ENCODE assay signal across 1 cellular context in the genomic region with DNA sequence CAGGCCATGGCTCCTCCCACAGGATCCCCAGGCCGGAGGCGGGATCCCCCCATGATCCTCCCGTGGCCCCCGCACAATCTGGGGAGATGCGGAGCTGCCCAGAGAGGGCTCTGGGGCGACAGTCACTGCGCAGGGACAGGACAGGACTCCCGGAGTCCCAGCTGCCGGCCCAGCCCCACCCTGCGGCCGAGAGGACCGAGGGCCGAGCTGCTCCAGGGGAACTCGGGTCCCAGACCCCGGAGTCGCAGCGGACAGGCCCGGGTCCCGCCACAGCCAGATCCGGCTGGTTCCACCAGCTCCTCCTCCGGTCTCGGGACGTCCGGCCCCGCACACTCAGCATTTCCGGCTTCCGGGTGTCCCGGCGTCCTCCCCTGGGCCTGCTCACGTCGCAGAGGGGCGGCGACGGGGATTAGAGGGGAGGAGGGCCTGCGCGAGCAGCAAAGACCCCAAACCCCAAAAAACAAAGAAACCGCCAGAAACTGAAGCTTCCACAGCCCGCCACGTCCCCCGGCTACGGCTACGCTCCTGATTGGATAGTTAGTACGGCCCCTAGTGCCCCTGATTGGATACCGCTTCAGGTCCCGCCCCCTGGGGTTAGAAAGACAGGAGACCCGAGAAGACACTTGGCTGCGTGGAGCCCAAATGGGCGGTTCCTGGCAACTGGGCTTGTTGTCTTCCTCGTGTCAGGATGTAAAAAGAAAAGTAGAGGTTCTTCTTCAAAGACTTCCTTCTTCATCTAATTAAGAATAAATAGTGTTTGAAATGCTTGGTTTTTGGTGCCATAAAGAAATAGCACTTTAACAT.
TF ChIP-seq lines count a peak whose summit lies in the region.

No MANE protein-coding gene starts in this region.

TF ChIP-seq in HepG2, 621 proteins besides CTCF, POLR2A, EP300 and RAD21 (continued from another document and continues in another):
- TF ChIP-seq, protein P1, sequence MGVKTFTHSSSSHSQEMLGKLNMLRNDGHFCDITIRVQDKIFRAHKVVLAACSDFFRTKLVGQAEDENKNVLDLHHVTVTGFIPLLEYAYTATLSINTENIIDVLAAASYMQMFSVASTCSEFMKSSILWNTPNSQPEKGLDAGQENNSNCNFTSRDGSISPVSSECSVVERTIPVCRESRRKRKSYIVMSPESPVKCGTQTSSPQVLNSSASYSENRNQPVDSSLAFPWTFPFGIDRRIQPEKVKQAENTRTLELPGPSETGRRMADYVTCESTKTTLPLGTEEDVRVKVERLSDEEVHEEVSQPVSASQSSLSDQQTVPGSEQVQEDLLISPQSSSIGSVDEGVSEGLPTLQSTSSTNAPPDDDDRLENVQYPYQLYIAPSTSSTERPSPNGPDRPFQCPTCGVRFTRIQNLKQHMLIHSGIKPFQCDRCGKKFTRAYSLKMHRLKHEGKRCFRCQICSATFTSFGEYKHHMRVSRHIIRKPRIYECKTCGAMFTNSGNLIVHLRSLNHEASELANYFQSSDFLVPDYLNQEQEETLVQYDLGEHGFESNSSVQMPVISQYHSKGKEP (CRISPR knock-in tag; IDR thresholded peaks at IDR 0.05): 0 out of 2 replicates have a peak, but pooled peaks have one; percentile 21
- TF ChIP-seq SKI (IDR thresholded peaks at IDR 0.05; ENCODE audit: partially characterized antibody): no peak
- TF ChIP-seq ZNF776 (CRISPR knock-in tag; IDR thresholded peaks at IDR 0.05): peak; percentile 78; the same call in 1 of the 2 replicates
- TF ChIP-seq MATR3 (CRISPR knock-in tag; IDR thresholded peaks at IDR 0.05): no peak
- TF ChIP-seq ZMYM4 (CRISPR knock-in tag; IDR thresholded peaks at IDR 0.05): peak; percentile 75
- TF ChIP-seq ESRRA (CRISPR knock-in tag; IDR thresholded peaks at IDR 0.05; ENCODE audit: low read depth): no peak
- no peak for TF ChIP-seq CHD4 (IDR thresholded peaks at IDR 0.05; ENCODE audit: borderline replicate concordance, low read length)
- TF ChIP-seq, protein P2, sequence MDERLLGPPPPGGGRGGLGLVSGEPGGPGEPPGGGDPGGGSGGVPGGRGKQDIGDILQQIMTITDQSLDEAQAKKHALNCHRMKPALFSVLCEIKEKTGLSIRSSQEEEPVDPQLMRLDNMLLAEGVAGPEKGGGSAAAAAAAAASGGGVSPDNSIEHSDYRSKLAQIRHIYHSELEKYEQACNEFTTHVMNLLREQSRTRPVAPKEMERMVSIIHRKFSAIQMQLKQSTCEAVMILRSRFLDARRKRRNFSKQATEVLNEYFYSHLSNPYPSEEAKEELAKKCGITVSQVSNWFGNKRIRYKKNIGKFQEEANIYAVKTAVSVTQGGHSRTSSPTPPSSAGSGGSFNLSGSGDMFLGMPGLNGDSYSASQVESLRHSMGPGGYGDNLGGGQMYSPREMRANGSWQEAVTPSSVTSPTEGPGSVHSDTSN (CRISPR knock-in tag; IDR thresholded peaks at IDR 0.05): no peak
- no peak for TF ChIP-seq ZNF558 (CRISPR knock-in tag; IDR thresholded peaks at IDR 0.05; ENCODE audit: borderline replicate concordance)
- no peak for TF ChIP-seq ZNF296 (CRISPR knock-in tag; conservative IDR thresholded peaks at IDR 0.05)
- peak; percentile 87 for TF ChIP-seq ZFY (CRISPR knock-in tag; IDR thresholded peaks at IDR 0.05)
- TF ChIP-seq, protein P3, sequence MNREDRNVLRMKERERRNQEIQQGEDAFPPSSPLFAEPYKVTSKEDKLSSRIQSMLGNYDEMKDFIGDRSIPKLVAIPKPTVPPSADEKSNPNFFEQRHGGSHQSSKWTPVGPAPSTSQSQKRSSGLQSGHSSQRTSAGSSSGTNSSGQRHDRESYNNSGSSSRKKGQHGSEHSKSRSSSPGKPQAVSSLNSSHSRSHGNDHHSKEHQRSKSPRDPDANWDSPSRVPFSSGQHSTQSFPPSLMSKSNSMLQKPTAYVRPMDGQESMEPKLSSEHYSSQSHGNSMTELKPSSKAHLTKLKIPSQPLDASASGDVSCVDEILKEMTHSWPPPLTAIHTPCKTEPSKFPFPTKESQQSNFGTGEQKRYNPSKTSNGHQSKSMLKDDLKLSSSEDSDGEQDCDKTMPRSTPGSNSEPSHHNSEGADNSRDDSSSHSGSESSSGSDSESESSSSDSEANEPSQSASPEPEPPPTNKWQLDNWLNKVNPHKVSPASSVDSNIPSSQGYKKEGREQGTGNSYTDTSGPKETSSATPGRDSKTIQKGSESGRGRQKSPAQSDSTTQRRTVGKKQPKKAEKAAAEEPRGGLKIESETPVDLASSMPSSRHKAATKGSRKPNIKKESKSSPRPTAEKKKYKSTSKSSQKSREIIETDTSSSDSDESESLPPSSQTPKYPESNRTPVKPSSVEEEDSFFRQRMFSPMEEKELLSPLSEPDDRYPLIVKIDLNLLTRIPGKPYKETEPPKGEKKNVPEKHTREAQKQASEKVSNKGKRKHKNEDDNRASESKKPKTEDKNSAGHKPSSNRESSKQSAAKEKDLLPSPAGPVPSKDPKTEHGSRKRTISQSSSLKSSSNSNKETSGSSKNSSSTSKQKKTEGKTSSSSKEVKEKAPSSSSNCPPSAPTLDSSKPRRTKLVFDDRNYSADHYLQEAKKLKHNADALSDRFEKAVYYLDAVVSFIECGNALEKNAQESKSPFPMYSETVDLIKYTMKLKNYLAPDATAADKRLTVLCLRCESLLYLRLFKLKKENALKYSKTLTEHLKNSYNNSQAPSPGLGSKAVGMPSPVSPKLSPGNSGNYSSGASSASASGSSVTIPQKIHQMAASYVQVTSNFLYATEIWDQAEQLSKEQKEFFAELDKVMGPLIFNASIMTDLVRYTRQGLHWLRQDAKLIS (CRISPR knock-in tag; IDR thresholded peaks at IDR 0.05): no peak
- peak; percentile 53; the same call in 1 of the 2 replicates for TF ChIP-seq ZNF350 (CRISPR knock-in tag; IDR thresholded peaks at IDR 0.05; ENCODE audit: borderline replicate concordance, low read depth)
- TF ChIP-seq, protein P4, sequence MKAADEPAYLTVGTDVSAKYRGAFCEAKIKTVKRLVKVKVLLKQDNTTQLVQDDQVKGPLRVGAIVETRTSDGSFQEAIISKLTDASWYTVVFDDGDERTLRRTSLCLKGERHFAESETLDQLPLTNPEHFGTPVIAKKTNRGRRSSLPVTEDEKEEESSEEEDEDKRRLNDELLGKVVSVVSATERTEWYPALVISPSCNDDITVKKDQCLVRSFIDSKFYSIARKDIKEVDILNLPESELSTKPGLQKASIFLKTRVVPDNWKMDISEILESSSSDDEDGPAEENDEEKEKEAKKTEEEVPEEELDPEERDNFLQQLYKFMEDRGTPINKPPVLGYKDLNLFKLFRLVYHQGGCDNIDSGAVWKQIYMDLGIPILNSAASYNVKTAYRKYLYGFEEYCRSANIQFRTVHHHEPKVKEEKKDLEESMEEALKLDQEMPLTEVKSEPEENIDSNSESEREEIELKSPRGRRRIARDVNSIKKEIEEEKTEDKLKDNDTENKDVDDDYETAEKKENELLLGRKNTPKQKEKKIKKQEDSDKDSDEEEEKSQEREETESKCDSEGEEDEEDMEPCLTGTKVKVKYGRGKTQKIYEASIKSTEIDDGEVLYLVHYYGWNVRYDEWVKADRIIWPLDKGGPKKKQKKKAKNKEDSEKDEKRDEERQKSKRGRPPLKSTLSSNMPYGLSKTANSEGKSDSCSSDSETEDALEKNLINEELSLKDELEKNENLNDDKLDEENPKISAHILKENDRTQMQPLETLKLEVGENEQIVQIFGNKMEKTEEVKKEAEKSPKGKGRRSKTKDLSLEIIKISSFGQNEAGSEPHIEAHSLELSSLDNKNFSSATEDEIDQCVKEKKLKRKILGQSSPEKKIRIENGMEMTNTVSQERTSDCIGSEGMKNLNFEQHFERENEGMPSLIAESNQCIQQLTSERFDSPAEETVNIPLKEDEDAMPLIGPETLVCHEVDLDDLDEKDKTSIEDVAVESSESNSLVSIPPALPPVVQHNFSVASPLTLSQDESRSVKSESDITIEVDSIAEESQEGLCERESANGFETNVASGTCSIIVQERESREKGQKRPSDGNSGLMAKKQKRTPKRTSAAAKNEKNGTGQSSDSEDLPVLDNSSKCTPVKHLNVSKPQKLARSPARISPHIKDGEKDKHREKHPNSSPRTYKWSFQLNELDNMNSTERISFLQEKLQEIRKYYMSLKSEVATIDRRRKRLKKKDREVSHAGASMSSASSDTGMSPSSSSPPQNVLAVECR (CRISPR knock-in tag; IDR thresholded peaks at IDR 0.05; ENCODE audit: borderline replicate concordance): peak; percentile 82; the same call in 1 of the 2 replicates
- no peak for TF ChIP-seq ZNF703 (CRISPR knock-in tag; IDR thresholded peaks at IDR 0.05; ENCODE audit: borderline replicate concordance)
- TF ChIP-seq, protein P5, sequence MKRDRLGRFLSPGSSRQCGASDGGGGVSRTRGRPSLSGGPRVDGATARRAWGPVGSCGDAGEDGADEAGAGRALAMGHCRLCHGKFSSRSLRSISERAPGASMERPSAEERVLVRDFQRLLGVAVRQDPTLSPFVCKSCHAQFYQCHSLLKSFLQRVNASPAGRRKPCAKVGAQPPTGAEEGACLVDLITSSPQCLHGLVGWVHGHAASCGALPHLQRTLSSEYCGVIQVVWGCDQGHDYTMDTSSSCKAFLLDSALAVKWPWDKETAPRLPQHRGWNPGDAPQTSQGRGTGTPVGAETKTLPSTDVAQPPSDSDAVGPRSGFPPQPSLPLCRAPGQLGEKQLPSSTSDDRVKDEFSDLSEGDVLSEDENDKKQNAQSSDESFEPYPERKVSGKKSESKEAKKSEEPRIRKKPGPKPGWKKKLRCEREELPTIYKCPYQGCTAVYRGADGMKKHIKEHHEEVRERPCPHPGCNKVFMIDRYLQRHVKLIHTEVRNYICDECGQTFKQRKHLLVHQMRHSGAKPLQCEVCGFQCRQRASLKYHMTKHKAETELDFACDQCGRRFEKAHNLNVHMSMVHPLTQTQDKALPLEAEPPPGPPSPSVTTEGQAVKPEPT (CRISPR knock-in tag; IDR thresholded peaks at IDR 0.05; ENCODE audit: low read depth): peak; percentile 55; the same call in 1 of the 2 replicates
- TF ChIP-seq PRMT3 (CRISPR knock-in tag; IDR thresholded peaks at IDR 0.05; ENCODE audit: borderline replicate concordance, low read depth): no peak
- TF ChIP-seq, protein P6, sequence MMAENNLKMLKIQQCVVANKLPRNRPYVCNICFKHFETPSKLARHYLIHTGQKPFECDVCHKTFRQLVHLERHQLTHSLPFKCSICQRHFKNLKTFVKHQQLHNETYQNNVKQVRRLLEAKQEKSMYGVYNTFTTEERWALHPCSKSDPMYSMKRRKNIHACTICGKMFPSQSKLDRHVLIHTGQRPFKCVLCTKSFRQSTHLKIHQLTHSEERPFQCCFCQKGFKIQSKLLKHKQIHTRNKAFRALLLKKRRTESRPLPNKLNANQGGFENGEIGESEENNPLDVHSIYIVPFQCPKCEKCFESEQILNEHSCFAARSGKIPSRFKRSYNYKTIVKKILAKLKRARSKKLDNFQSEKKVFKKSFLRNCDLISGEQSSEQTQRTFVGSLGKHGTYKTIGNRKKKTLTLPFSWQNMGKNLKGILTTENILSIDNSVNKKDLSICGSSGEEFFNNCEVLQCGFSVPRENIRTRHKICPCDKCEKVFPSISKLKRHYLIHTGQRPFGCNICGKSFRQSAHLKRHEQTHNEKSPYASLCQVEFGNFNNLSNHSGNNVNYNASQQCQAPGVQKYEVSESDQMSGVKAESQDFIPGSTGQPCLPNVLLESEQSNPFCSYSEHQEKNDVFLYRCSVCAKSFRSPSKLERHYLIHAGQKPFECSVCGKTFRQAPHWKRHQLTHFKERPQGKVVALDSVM (CRISPR knock-in tag; IDR thresholded peaks at IDR 0.05): no peak
- TF ChIP-seq ZNF367 (CRISPR knock-in tag; IDR thresholded peaks at IDR 0.05; ENCODE audit: borderline replicate concordance): 0 out of 2 replicates have a peak, but pooled peaks have one; percentile 18
- TF ChIP-seq ZNF12 (CRISPR knock-in tag; IDR thresholded peaks at IDR 0.05): peak; percentile 28; the same call in 1 of the 2 replicates
- TF ChIP-seq FOXM1 (CRISPR knock-in tag; IDR thresholded peaks at IDR 0.05): no peak
- peak; percentile 41; the same call in 1 of the 2 replicates for TF ChIP-seq RFXAP (CRISPR knock-in tag; IDR thresholded peaks at IDR 0.05; ENCODE audit: borderline replicate concordance)
- no peak for TF ChIP-seq ZMYM3 (CRISPR knock-in tag; IDR thresholded peaks at IDR 0.05)
- TF ChIP-seq NCOA5 (CRISPR knock-in tag; IDR thresholded peaks at IDR 0.05): no peak
- no peak for TF ChIP-seq RFXANK (CRISPR knock-in tag; IDR thresholded peaks at IDR 0.05)
- no peak for TF ChIP-seq ZNF570 (CRISPR knock-in tag; IDR thresholded peaks at IDR 0.05; ENCODE audit: borderline replicate concordance)
- no peak for TF ChIP-seq ZNF124 (CRISPR knock-in tag; IDR thresholded peaks at IDR 0.05)
- TF ChIP-seq STAG1 (CRISPR knock-in tag; IDR thresholded peaks at IDR 0.05): no peak
- TF ChIP-seq HDAC2 (CRISPR knock-in tag; IDR thresholded peaks at IDR 0.05): no peak; the same call in 1 of the 2 replicates
- no peak for TF ChIP-seq ZNF713 (CRISPR knock-in tag; IDR thresholded peaks at IDR 0.05)
- TF ChIP-seq, protein P7, sequence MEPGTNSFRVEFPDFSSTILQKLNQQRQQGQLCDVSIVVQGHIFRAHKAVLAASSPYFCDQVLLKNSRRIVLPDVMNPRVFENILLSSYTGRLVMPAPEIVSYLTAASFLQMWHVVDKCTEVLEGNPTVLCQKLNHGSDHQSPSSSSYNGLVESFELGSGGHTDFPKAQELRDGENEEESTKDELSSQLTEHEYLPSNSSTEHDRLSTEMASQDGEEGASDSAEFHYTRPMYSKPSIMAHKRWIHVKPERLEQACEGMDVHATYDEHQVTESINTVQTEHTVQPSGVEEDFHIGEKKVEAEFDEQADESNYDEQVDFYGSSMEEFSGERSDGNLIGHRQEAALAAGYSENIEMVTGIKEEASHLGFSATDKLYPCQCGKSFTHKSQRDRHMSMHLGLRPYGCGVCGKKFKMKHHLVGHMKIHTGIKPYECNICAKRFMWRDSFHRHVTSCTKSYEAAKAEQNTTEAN (CRISPR knock-in tag; conservative IDR thresholded peaks at IDR 0.05): no peak
- TF ChIP-seq, protein P8, sequence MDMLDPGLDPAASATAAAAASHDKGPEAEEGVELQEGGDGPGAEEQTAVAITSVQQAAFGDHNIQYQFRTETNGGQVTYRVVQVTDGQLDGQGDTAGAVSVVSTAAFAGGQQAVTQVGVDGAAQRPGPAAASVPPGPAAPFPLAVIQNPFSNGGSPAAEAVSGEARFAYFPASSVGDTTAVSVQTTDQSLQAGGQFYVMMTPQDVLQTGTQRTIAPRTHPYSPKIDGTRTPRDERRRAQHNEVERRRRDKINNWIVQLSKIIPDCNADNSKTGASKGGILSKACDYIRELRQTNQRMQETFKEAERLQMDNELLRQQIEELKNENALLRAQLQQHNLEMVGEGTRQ (IDR thresholded peaks at IDR 0.05; ENCODE audit: low read depth, low read length): no peak
- TF ChIP-seq, protein P8 (CRISPR knock-in tag; IDR thresholded peaks at IDR 0.05; ENCODE audit: borderline replicate concordance): no peak
- TF ChIP-seq ZNF333 (CRISPR knock-in tag; IDR thresholded peaks at IDR 0.05; ENCODE audit: borderline replicate concordance): peak; percentile 86; the same call in 1 of the 2 replicates
- TF ChIP-seq HDAC6 (IDR thresholded peaks at IDR 0.05; ENCODE audit: low read depth, low read length): no peak
